Comparison of ENCODE assay signal across 8 cellular contexts in genomic region chr1:24727490-24728214, GRCh38. TPM values are rescaled to one million over a fixed set of nuclear protein-coding genes. Genes with fewer than 3 reads are reported as not detected.
A peak's percentile ranks its signal among the peaks of the same experiment; 100 is the strongest.
DNase-seq lines count a peak whose midpoint lies in the region; TF ChIP-seq lines count a peak whose summit lies in the region.

No MANE protein-coding gene starts in this region.

- H3K9me3 ChIP-seq in GM23248 (ENCODE audit: low read depth) (no peaks in the 10 kb centered on the region), duodenal mucosa (ENCODE audit: control insufficient read depth in 1 of 2, low read length in 2 of 2) (no peaks in the 10 kb centered on the region)
- H3K9me3 ChIP-seq in effector memory CD4-positive, alpha-beta T cell (ENCODE audit: control insufficient read depth, low read length), result no peaks in the 10 kb centered on the region

- H3K4me1 ChIP-seq in GM23248 (ENCODE audit: insufficient read depth), result peaks cover 37% of the 10 kb centered on the region
- peaks cover 4 to 16% of the 10 kb centered on the region in 2 donors for H3K4me1 ChIP-seq in duodenal mucosa (ENCODE audit: control insufficient read depth in 1 of 2, insufficient read depth in 2 of 2, low read length in 2 of 2)
- no peaks in the 10 kb centered on the region for H3K4me1 ChIP-seq in effector memory CD4-positive, alpha-beta T cell (ENCODE audit: control insufficient read depth, insufficient read depth, low read length, poor library complexity, severe bottlenecking)

- in situ Hi-C loops in GM23248 (cut with MboI), result no loop called here

- no peak overlapping the region for H3K4me3 Mint-ChIP-seq in nephron progenitor cell

- H3K4me2 ChIP-seq in GM23248 (ENCODE audit: unreplicated experiment), result peak overlapping the region; percentile 85

- peak overlapping the region; percentile 91 for H3K27ac Mint-ChIP-seq in nephron progenitor cell

- no peaks in the 10 kb centered on the region for H3K27me3 Mint-ChIP-seq in nephron progenitor cell (ENCODE audit: low read depth, poor library complexity)

- H3K27ac ChIP-seq in GM23248, result peak overlapping the region; percentile 87
- H3K27ac ChIP-seq in duodenal mucosa (ENCODE audit: low read depth, low read length), result peak overlapping the region; percentile 23
- H3K27ac ChIP-seq in effector memory CD4-positive, alpha-beta T cell (ENCODE audit: insufficient read depth, low read length, poor library complexity, severe bottlenecking), result no peak overlapping the region

- peak overlapping the region; percentile 72 for H2AFZ ChIP-seq in GM23248

- H3K36me3 ChIP-seq in GM06990 (ENCODE audit: control insufficient read depth, insufficient read depth, low read length) (no peaks in the 10 kb centered on the region), GM23248 (ENCODE audit: low read depth) (no peaks in the 10 kb centered on the region), duodenal mucosa (ENCODE audit: control insufficient read depth in 1 of 2, insufficient read depth in 2 of 2, low read length in 2 of 2) (no peaks in the 10 kb centered on the region)
- no peaks in the 10 kb centered on the region for H3K36me3 ChIP-seq in effector memory CD4-positive, alpha-beta T cell (ENCODE audit: control insufficient read depth, insufficient read depth, low read length)

- H3K9me2 ChIP-seq in GM23248 (ENCODE audit: insufficient read depth), result no peaks in the 10 kb centered on the region

- H4K20me1 ChIP-seq in GM23248 (ENCODE audit: insufficient read depth), result no peaks in the 10 kb centered on the region

- H3K36me3 Mint-ChIP-seq in nephron progenitor cell (ENCODE audit: low read depth), result no peaks in the 10 kb centered on the region

- TF ChIP-seq CTCF in GM06990 (IDR thresholded peaks at IDR 0.05; ENCODE audit: insufficient read depth, low read length, poor library complexity, severe bottlenecking) (no peak), nephron progenitor cell (IDR thresholded peaks at IDR 0.05) (no peak)

- peak overlapping the region; percentile 65 for H3K9ac ChIP-seq in GM23248
- H3K9ac ChIP-seq in duodenal mucosa (ENCODE audit: low read depth in 1 of 2, low read length in 2 of 2), result peak overlapping the region in 1 of 2 donors; percentile 25

- peaks cover 23% of the 10 kb centered on the region for H3F3A ChIP-seq in GM23248 (ENCODE audit: insufficient read depth)

- peaks cover 7% of the 10 kb centered on the region; the same call in 1 of the 2 replicates for H3K79me2 ChIP-seq in GM23248 (ENCODE audit: insufficient read depth)

- H3K27me3 ChIP-seq in GM06990 (replicated peaks; ENCODE audit: control insufficient read depth, insufficient read depth, low read length), result no peaks in the 10 kb centered on the region
- H3K27me3 ChIP-seq in GM23248 (replicated peaks; ENCODE audit: insufficient read depth), result no peaks in the 10 kb centered on the region
- peaks cover 0 to 3% of the 10 kb centered on the region in 2 donors for H3K27me3 ChIP-seq in duodenal mucosa (ENCODE audit: control insufficient read depth in 1 of 2, insufficient read depth in 2 of 2, low read length in 2 of 2)
- no peaks in the 10 kb centered on the region for H3K27me3 ChIP-seq in effector memory CD4-positive, alpha-beta T cell (replicated peaks; ENCODE audit: control insufficient read depth, insufficient read depth, low read length, poor library complexity, severe bottlenecking)

- WGBS in GM23248 (ENCODE audit: low coverage in 1 of 2, low lambda C conversion rate in 2 of 2, missing lambda C conversion rate in 2 of 2), 2 experiments, result 9 to 10% methylated on average over 9 of the region's 9 CpGs

- H3K4me3 ChIP-seq in GM06990 (replicated peaks; ENCODE audit: low read depth, low read length), result 0 out of 2 replicates have a peak overlapping the region, but pooled peaks have one; percentile 0
- peak overlapping the region; percentile 65 for H3K4me3 ChIP-seq in GM23248
- H3K4me3 ChIP-seq in duodenal mucosa (ENCODE audit: low read depth in 1 of 2, low read length in 2 of 2), result peak overlapping the region in 1 of 2 donors; percentile 3
- H3K4me3 ChIP-seq in effector memory CD4-positive, alpha-beta T cell (ENCODE audit: insufficient read depth, low read depth, low read length, poor library complexity, severe bottlenecking), result no peak overlapping the region

- no peaks in the 10 kb centered on the region for H3K9me3 Mint-ChIP-seq in nephron progenitor cell

- DNase-seq in GM06990 (ENCODE audit: extremely low read depth, insufficient read length) (peak; percentile 84), GM23248 (peak; percentile 96), NOMO-1 (lab: John Stamatoyannopoulos, UW; ENCODE audit: unreplicated experiment in 2 of 2) (peak; percentile 84 to 92), nephron progenitor cell (no peak), NCI-H524 treated with DMSO at 0.1 percent for 48 hours (lab: John Stamatoyannopoulos, UW) (no peak), HPDE6-E6E7 (ENCODE audit: extremely low spot score) (no peak)
- no peak for DNase-seq in effector memory CD4-positive, alpha-beta T cell

- H3K4me1 Mint-ChIP-seq in nephron progenitor cell, result peaks cover 59% of the 10 kb centered on the region

RNA-seq across cellular contexts. Expression of gene CLIC4, which starts 17.6 kb away (rescaled TPM):
- total RNA-seq in GM23248 (2014; rRNA removed; shearing (Covaris generic)), result 1,589 and 1,665 TPM in 2 replicates
- polyA plus RNA-seq in GM23248 (2016; fragmentation: Nextera tagmentation; extraction: Ambion mirVana), result 1,380 and 1,381 TPM in 2 replicates

Comparison
In these comparisons a context has a peak if more than half of its experiments do, and no peak if none do; other contexts are left out.
1. DNase-seq: peak in GM06990 (single experiment), GM23248 (single experiment) and NOMO-1 (2 of 2); none in nephron progenitor cell (single experiment), NCI-H524 treated with DMSO at 0.1 percent for 48 hours (single experiment), effector memory CD4-positive, alpha-beta T cell (0 of 3) and HPDE6-E6E7 (single experiment).